Comparison of ENCODE assay signal across 10 cellular contexts in the genomic region with DNA sequence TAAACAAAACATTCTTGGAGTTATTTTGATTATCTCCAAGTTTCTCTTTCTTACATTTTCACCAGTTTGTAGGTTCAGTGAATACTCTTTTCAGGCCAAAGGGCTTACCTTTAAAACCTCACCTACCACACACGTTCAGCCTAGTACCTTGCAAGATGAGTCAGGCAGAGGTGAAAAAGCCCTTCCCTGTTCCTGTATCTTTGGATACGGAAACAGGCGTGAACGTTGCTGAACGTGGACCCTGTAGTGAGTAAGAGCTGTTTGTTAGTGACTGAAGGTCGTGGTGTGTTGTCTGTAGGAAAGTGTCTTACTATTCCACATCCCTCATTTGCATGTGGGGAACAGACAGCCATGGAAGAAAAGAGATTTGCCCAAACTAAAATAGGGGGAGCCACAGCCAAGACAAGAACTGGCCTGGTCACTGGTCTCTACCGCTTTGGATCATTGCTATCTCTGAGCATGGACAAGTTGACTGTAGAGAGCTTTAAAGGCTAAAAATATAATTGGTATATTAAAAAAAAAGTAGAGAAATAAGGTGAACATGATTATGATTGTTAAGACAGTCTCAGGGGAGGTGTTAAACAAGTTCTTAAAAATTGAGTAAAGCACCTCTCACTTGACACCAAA. TPM values are rescaled to one million over a fixed set of nuclear protein-coding genes. Genes with fewer than 3 reads are reported as not detected.
A peak's percentile ranks its signal among the peaks of the same experiment; 100 is the strongest.
DNase-seq lines count a peak whose midpoint lies in the region; ATAC-seq, FAIRE-seq and TF ChIP-seq lines count a peak whose summit lies in the region.
"Had no signal": no experiment of that assay in that cellular context is flagged by ENCODE, and none has a peak within 500 bp of the region (broad histone marks: within the 10 kb centered on the region; RNA-seq: fewer than 3 reads in every experiment).

No MANE protein-coding gene starts in this region.

- H3K4me3 ChIP-seq in lung (no peak overlapping the region), thyroid gland (replicated peaks in 1 of 3) (no peak overlapping the region)

- no peak for DNase-seq in activated T-cell treated with anti-CD3 and anti-CD28 coated beads, Interleukin-2, amount 50 U/mL, for 4 hours
- DNase-seq in activated T-cell treated with anti-CD3 and anti-CD28 coated beads for 4 hours (no peak), lung (ENCODE audit: low spot score) (no peak), thyroid gland (no peak), NCI-H2081 (lab: John Stamatoyannopoulos, UW) (no peak), RCC 7860 (ENCODE audit: low spot score) (no peak)
- DNase-seq: NCI-H1105 treated with DMSO at 0.1 percent for 48 hours had no signal

- no peaks in the 10 kb centered on the region for H3K9me3 Mint-ChIP-seq in activated T-cell treated with anti-CD3 and anti-CD28 coated beads, Interleukin-2, amount 50 U/mL, for 4 hours
- no peaks in the 10 kb centered on the region for H3K9me3 Mint-ChIP-seq in brain

- H3K9me3 ChIP-seq in lung (ENCODE audit: control insufficient read depth in 2 of 2, insufficient read depth in 1 of 2, low read length in 1 of 2) (no peaks in the 10 kb centered on the region), thyroid gland (no peaks in the 10 kb centered on the region)

- TF ChIP-seq CTCF in brain (conservative IDR thresholded peaks at IDR 0.05) = no peak
- no peak for TF ChIP-seq CTCF in lung (IDR thresholded peaks at IDR 0.05; ENCODE audit: control extremely low read depth, extremely low read depth)
- no peak for TF ChIP-seq CTCF in thyroid gland (IDR thresholded peaks at IDR 0.05)

- H3K4me1 ChIP-seq in lung (ENCODE audit: control insufficient read depth in 2 of 2, insufficient read depth in 2 of 2, low read length in 2 of 2) = peaks cover 0 to 11% of the 10 kb centered on the region in 2 donors
- H3K4me1 ChIP-seq in thyroid gland = peaks cover 29 to 51% of the 10 kb centered on the region in 2 donors

- H3K36me3 ChIP-seq in lung (ENCODE audit: control insufficient read depth in 2 of 2, insufficient read depth in 2 of 2, low read length in 2 of 2) = peaks cover 5 to 11% of the 10 kb centered on the region in 2 donors
- H3K36me3 ChIP-seq in thyroid gland = peaks cover 0 to 3% of the 10 kb centered on the region in 2 donors

- WGBS in lung, 2 donors = 58 to 81% methylated on average over 7 of the region's 7 CpGs
- WGBS in thyroid gland, 2 donors = 72 to 74% methylated on average over 7 of the region's 7 CpGs

- peak overlapping the region in 2 of 5 experiments; percentile 2 to 93 for H3K27ac Mint-ChIP-seq in brain

- H3K27ac ChIP-seq in lung (ENCODE audit: low read depth in 1 of 2, low read length in 1 of 2) (peak overlapping the region; percentile 60 to 83), thyroid gland (peak overlapping the region; percentile 0 to 33 (median 15))

- H3K4me3 Mint-ChIP-seq in activated T-cell treated with anti-CD3 and anti-CD28 coated beads, Interleukin-2, amount 50 U/mL, for 4 hours = peak overlapping the region; percentile 33
- peak overlapping the region; percentile 2 to 96 (median 94) for H3K4me3 Mint-ChIP-seq in brain

- no peaks in the 10 kb centered on the region for H3K27me3 Mint-ChIP-seq in activated T-cell treated with anti-CD3 and anti-CD28 coated beads, Interleukin-2, amount 50 U/mL, for 4 hours (ENCODE audit: low read depth)
- H3K27me3 Mint-ChIP-seq in brain = peaks cover 5% of the 10 kb centered on the region

- ATAC-seq in activated T-cell treated with anti-CD3 and anti-CD28 coated beads, Interleukin-2, amount 50 U/mL, for 4 hours = no peak
- ATAC-seq in lung (ENCODE audit: insufficient read depth, low FRiP score) = no peak
- no peak for ATAC-seq in HG03108 (IDR thresholded peaks at IDR 0.05; ENCODE audit: unreplicated experiment)

- no peak for FAIRE-seq in RCC 7860 (lab: Jason Lieb, UNC)
- FAIRE-seq: A204.1 had no signal

- no peak for TF ChIP-seq POLR2A in thyroid gland (IDR thresholded peaks at IDR 0.05)

- intact Hi-C loops in thyroid gland (cut with DNase I) = no loop called here

- H3K27me3 ChIP-seq in lung (ENCODE audit: control insufficient read depth, insufficient read depth) (no peaks in the 10 kb centered on the region), thyroid gland (no peaks in the 10 kb centered on the region)

- H3K36me3 Mint-ChIP-seq in activated T-cell treated with anti-CD3 and anti-CD28 coated beads, Interleukin-2, amount 50 U/mL, for 4 hours (ENCODE audit: insufficient read depth) = peaks cover 22% of the 10 kb centered on the region
- peaks cover 56% of the 10 kb centered on the region for H3K36me3 Mint-ChIP-seq in brain

- peaks cover 68% of the 10 kb centered on the region for H3K4me1 Mint-ChIP-seq in activated T-cell treated with anti-CD3 and anti-CD28 coated beads, Interleukin-2, amount 50 U/mL, for 4 hours (ENCODE audit: low read depth)
- H3K4me1 Mint-ChIP-seq in brain = peaks cover 72% of the 10 kb centered on the region

RNA-seq across cellular contexts. Expression of a gene that starts 3.5 kb away (rescaled TPM):
- 10 to 100 TPM; 28.8 to 32.2 (median 28.8) TPM for total RNA-seq in activated T-cell treated with anti-CD3 and anti-CD28 coated beads, Interleukin-2, amount 50 U/mL, for 4 hours
- polyA plus RNA-seq in brain (ENCODE audit: insufficient read depth, low read depth, low replicate concordance) (139 TPM), lung (10 to 100 TPM; 21.5 to 24.9 TPM)
- total RNA-seq in lung (10 to 100 TPM; 24.5 to 29.7 TPM), thyroid gland (10 to 100 TPM; 19.8 to 33.8 (median 26.7) TPM)
